Comparison of ENCODE assay signal across 17 cellular contexts in the genomic region with DNA sequence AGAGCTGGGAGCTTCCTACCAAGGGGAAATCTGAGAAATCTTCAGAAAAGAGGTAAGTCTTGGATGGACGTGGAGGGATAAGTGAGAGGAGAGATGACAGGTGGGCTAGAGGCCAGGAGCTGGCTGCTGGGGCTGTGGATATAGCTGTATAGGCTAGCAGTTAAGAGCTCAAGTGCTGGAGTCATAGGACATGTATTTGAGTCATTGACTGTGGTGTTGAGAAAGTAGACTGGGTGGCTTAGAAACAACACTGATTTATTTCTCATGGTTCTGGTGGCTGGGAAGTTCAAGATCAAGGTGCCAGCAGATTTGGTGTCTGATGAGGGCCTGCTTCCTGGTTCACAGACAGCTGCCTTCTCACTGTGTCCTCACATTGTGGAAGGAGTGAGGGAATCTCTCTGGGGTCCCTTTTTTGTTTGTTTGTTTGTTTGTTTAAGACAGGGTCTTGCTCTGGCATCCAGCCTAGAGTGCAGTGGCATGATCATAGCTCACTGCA.
DNase-seq lines count a peak whose midpoint lies in the region; ATAC-seq and TF ChIP-seq lines count a peak whose summit lies in the region.
"Had no signal": no experiment of that assay in that cellular context is flagged by ENCODE, and none has a peak within 500 bp of the region (broad histone marks: within the 10 kb centered on the region; RNA-seq: fewer than 3 reads in every experiment).

No MANE protein-coding gene starts in this region.

- 94 to 96% methylated on average over 1 of the region's 1 CpG for WGBS in GM23248 (ENCODE audit: low coverage in 1 of 2, low lambda C conversion rate in 2 of 2, missing lambda C conversion rate in 2 of 2), 2 experiments

- no peaks in the 10 kb centered on the region for H3K9me3 ChIP-seq in GM23248 (ENCODE audit: low read depth)
- no peaks in the 10 kb centered on the region for H3K9me3 ChIP-seq in muscle layer of duodenum (ENCODE audit: control insufficient read depth in 1 of 2, low read length in 2 of 2)

- TF ChIP-seq CTCF in epithelial cell of esophagus (IDR thresholded peaks at IDR 0.05; ENCODE audit: insufficient read depth, low read depth, low read length, missing control alignments): no peak

- POLR2A ChIA-PET in T-cell (lab: Charles Lee): no interaction called here

- no peaks in the 10 kb centered on the region for H3K9me2 ChIP-seq in GM23248 (ENCODE audit: insufficient read depth)

- H3K27me3 Mint-ChIP-seq in T-cell: no peaks in the 10 kb centered on the region

- H2AFZ ChIP-seq in GM23248: no peak overlapping the region

- ATAC-seq in T-cell (replicated peaks in 1 of 4): no peak
- ATAC-seq: CD8-positive, alpha-beta T cell; Panc1 had no signal

- DNase-seq in GM23248: peak; percentile 60
- peak; percentile 51 for DNase-seq in LHCN-M2 (ENCODE audit: low read depth)
- DNase-seq in epithelial cell of esophagus (ENCODE audit: low read depth): peak; percentile 31
- DNase-seq in cerebellar nuclear complex (lab: John Stamatoyannopoulos, UW): no peak
- DNase-seq in dermis blood vessel endothelial cell: no peak
- no peak for DNase-seq in T-cell
- DNase-seq in NCI-H1417 treated with DMSO at 0.1 percent for 48 hours (lab: John Stamatoyannopoulos, UW): no peak
- DNase-seq: CD8-positive, alpha-beta T cell; DND-41; H7; NCI-H1048; NCI-H1694 treated with DMSO at 0.1 percent for 48 hours; NCI-H446; NCI-H748 treated with DMSO at 0.1 percent for 48 hours; SHP77 had no signal

- H3K9ac ChIP-seq in GM23248: no peak overlapping the region

- H3K79me2 ChIP-seq in GM23248 (ENCODE audit: insufficient read depth): no peaks in the 10 kb centered on the region

- in situ Hi-C loops in GM23248 (cut with MboI): no loop called here

- H3K27ac Mint-ChIP-seq in T-cell: no peak overlapping the region
- H3K27ac Mint-ChIP-seq: CD8-positive, alpha-beta T cell had no signal

- peaks cover 2 to 10% (median 6%) of the 10 kb centered on the region in 3 donors for H3K4me1 Mint-ChIP-seq in T-cell

- peaks cover 48% of the 10 kb centered on the region for H3F3A ChIP-seq in GM23248 (ENCODE audit: insufficient read depth)

- H3K27ac ChIP-seq in GM23248 (peak overlapping the region; percentile 28; the same call in 1 of the 2 replicates), muscle layer of duodenum (ENCODE audit: low read length) (peak overlapping the region; percentile 31)

- H3K4me3 ChIP-seq in GM23248 (no peak overlapping the region), epithelial cell of esophagus (ENCODE audit: low read length) (no peak overlapping the region), muscle layer of duodenum (ENCODE audit: low read depth in 1 of 2, low read length in 2 of 2) (no peak overlapping the region)

- CTCF ChIA-PET in T-cell (lab: Charles Lee): no interaction called here

- no peaks in the 10 kb centered on the region for H3K36me3 ChIP-seq in GM23248 (ENCODE audit: low read depth)
- no peaks in the 10 kb centered on the region for H3K36me3 ChIP-seq in muscle layer of duodenum (ENCODE audit: control insufficient read depth in 1 of 2, insufficient read depth in 2 of 2, low read length in 2 of 2)

- H3K4me2 ChIP-seq in GM23248 (ENCODE audit: unreplicated experiment): no peak overlapping the region

- H3K27me3 ChIP-seq in GM23248 (replicated peaks; ENCODE audit: insufficient read depth) (no peaks in the 10 kb centered on the region), muscle layer of duodenum (ENCODE audit: low read depth, low read length) (no peaks in the 10 kb centered on the region)

- no peak overlapping the region for H3K4me3 Mint-ChIP-seq in T-cell
- H3K4me3 Mint-ChIP-seq: CD8-positive, alpha-beta T cell had no signal

- H3K9me3 Mint-ChIP-seq in T-cell: peaks cover 0 to 5% (median 4%) of the 10 kb centered on the region in 3 donors

- no peaks in the 10 kb centered on the region for H4K20me1 ChIP-seq in GM23248 (ENCODE audit: insufficient read depth)

- H3K36me3 Mint-ChIP-seq in T-cell: no peaks in the 10 kb centered on the region
- H3K36me3 Mint-ChIP-seq: CD8-positive, alpha-beta T cell had no signal

- peaks cover 40% of the 10 kb centered on the region for H3K4me1 ChIP-seq in GM23248 (ENCODE audit: insufficient read depth)
- peaks cover 0 to 3% of the 10 kb centered on the region in 2 donors for H3K4me1 ChIP-seq in muscle layer of duodenum (ENCODE audit: control insufficient read depth in 1 of 2, insufficient read depth in 2 of 2, low read length in 2 of 2)

Comparison
In these comparisons a context has a peak if more than half of its experiments do, and no peak if none do; other contexts are left out.
1. DNase-seq: peak in GM23248 (single experiment), LHCN-M2 (single experiment) and epithelial cell of esophagus (single experiment); none in cerebellar nuclear complex (0 of 2), dermis blood vessel endothelial cell (single experiment), T-cell (0 of 34) and NCI-H1417 treated with DMSO at 0.1 percent for 48 hours (single experiment).